8 cellular contexts compared by ENCODE assay signal in genomic region chr17:48612854-48613691, GRCh38. TPM values are rescaled to one million over a fixed set of nuclear protein-coding genes. Genes with fewer than 3 reads are reported as not detected.
DNase-seq lines count a peak whose midpoint lies in the region; ATAC-seq, FAIRE-seq and TF ChIP-seq lines count a peak whose summit lies in the region.

No MANE protein-coding gene starts in this region.

- peaks cover 96% of the 10 kb centered on the region for H3K27me3 Mint-ChIP-seq in stimulated activated naive CD8-positive, alpha-beta T cell treated with anti-CD3 and anti-CD28 coated beads, Interleukin-15, amount 100 ng/mL, for 72 hours

- H3K36me3 ChIP-seq in OCI-LY3 (replicated peaks; ENCODE audit: low read depth, low read length) (no peaks in the 10 kb centered on the region), adrenal gland (replicated peaks in 1 of 2) (no peaks in the 10 kb centered on the region)

- peak in 5 of 7 donors; percentile 46 to 62 (median 52) for DNase-seq in adrenal gland
- DNase-seq in left kidney (ENCODE audit: low read depth, low spot score), result peak; percentile 92
- peak; percentile 49 to 60 for DNase-seq in stimulated activated naive CD8-positive, alpha-beta T cell treated with anti-CD3 and anti-CD28 coated beads, Interleukin-15, amount 100 ng/mL, for 72 hours
- no peak for DNase-seq in H54 (ENCODE audit: insufficient read length, low spot score)

- peak; percentile 34 for TF ChIP-seq CTCF in 22Rv1 (IDR thresholded peaks at IDR 0.05)
- peak; percentile 43; the same call in 2 of the 3 replicates for TF ChIP-seq CTCF in GM12872 (IDR thresholded peaks at IDR 0.05; ENCODE audit: insufficient read depth, low read depth, low read length)
- no peak for TF ChIP-seq CTCF in OCI-LY3 (IDR thresholded peaks at IDR 0.05; ENCODE audit: low read depth, low read length)
- peak in 3 of 6 experiments; percentile 21 to 33 (median 32) for TF ChIP-seq CTCF in adrenal gland (IDR thresholded peaks at IDR 0.05)

- intact Hi-C loops in adrenal gland (cut with DNase I), result loop anchor here in 1 of 2 donors (10.0 kb wide), 1 partner anchor 588 kb away; no protein-coding TSS in a partner anchor

- H3K27ac ChIP-seq in 22Rv1, result peak overlapping the region; percentile 96
- no peak overlapping the region for H3K27ac ChIP-seq in OCI-LY3 (ENCODE audit: low read length)
- peak overlapping the region; percentile 9 to 88 (median 20) for H3K27ac ChIP-seq in adrenal gland

- peak; percentile 66 for ATAC-seq in stimulated activated naive CD8-positive, alpha-beta T cell treated with anti-CD3 and anti-CD28 coated beads, Interleukin-15, amount 100 ng/mL, for 72 hours
- ATAC-seq in GM21423 (IDR thresholded peaks at IDR 0.05; ENCODE audit: unreplicated experiment), result no peak

- H4K20me1 ChIP-seq in OCI-LY3 (ENCODE audit: insufficient read depth, low read length), result no peaks in the 10 kb centered on the region

- H3K27me3 ChIP-seq in OCI-LY3 (ENCODE audit: low read depth, low read length), result peaks cover 28% of the 10 kb centered on the region
- H3K27me3 ChIP-seq in adrenal gland, result peaks cover 34% of the 10 kb centered on the region

- 1 to 4% (median 2%) methylated on average over 36 to 67 of the region's 67 CpGs for WGBS in adrenal gland, 4 donors

- peak overlapping the region; percentile 85 for H3K4me3 ChIP-seq in OCI-LY3 (ENCODE audit: low read length)
- H3K4me3 ChIP-seq in adrenal gland, result peak overlapping the region in 2 of 4 donors; percentile 9 to 79

- H3K4me3 Mint-ChIP-seq in stimulated activated naive CD8-positive, alpha-beta T cell treated with anti-CD3 and anti-CD28 coated beads, Interleukin-15, amount 100 ng/mL, for 72 hours, result peak overlapping the region; percentile 96 to 99

- H3K4me2 ChIP-seq in OCI-LY3 (ENCODE audit: low read length), result peak overlapping the region; percentile 96

- H3K9ac ChIP-seq in OCI-LY3 (ENCODE audit: low read length), result peak overlapping the region; percentile 90

- H3K4me1 ChIP-seq in OCI-LY3 (ENCODE audit: low read length), result peaks cover 9% of the 10 kb centered on the region; the same call in 1 of the 2 replicates
- H3K4me1 ChIP-seq in adrenal gland (replicated peaks in 1 of 2), result peaks cover 3 to 25% of the 10 kb centered on the region in 2 donors

- H3K9me3 Mint-ChIP-seq in stimulated activated naive CD8-positive, alpha-beta T cell treated with anti-CD3 and anti-CD28 coated beads, Interleukin-15, amount 100 ng/mL, for 72 hours, result no peaks in the 10 kb centered on the region

- no peaks in the 10 kb centered on the region for H3K9me3 ChIP-seq in OCI-LY3 (ENCODE audit: insufficient read depth, low read length)
- no peaks in the 10 kb centered on the region for H3K9me3 ChIP-seq in adrenal gland (replicated peaks in 1 of 3)

- FAIRE-seq in H54 (lab: Jason Lieb, UNC), result no peak

- H3K27ac Mint-ChIP-seq in stimulated activated naive CD8-positive, alpha-beta T cell treated with anti-CD3 and anti-CD28 coated beads, Interleukin-15, amount 100 ng/mL, for 72 hours, result no peak overlapping the region

- H3K79me2 ChIP-seq in OCI-LY3 (ENCODE audit: low read length), result 0 out of 2 replicates have a peak, but pooled peaks cover 3% of the 10 kb centered on the region

- peak overlapping the region; percentile 89 for H2AFZ ChIP-seq in OCI-LY3 (ENCODE audit: low read depth, low read length)

- TF ChIP-seq POLR2A in adrenal gland (IDR thresholded peaks at IDR 0.05), result no peak
- no peak for TF ChIP-seq POLR2A in H54 (IDR thresholded peaks at IDR 0.05; ENCODE audit: low read depth, low read length)

- H3K4me1 Mint-ChIP-seq in stimulated activated naive CD8-positive, alpha-beta T cell treated with anti-CD3 and anti-CD28 coated beads, Interleukin-15, amount 100 ng/mL, for 72 hours, result peaks cover 61% of the 10 kb centered on the region

RNA-seq across cellular contexts. Expression of gene HOXB8, which starts 2.0 kb away (rescaled TPM):
- 10 to 100 TPM in 1 of 8 donors, 1 to 10 TPM in 7; 3.4 to 12.2 (median 6.6) TPM for total RNA-seq in adrenal gland
- 10 to 100 TPM in 1 of 3 donors, 1 to 10 TPM in 2; 4.2 to 13.3 (median 5.6) TPM for polyA plus RNA-seq in adrenal gland

RNA-seq across cellular contexts. Expression of gene HOXB7, which starts 2.3 kb away (rescaled TPM):
- total RNA-seq in adrenal gland, result 10 to 100 TPM in 5 of 8 donors, 1 to 10 TPM in 3; 8.1 to 16.7 (median 11.7) TPM
- polyA plus RNA-seq in adrenal gland, result 10 to 100 TPM; 20.3 to 27.0 (median 24.4) TPM

RNA-seq across cellular contexts. Expression of gene HOXB6, which starts 8.3 kb away (rescaled TPM):
- 10 to 100 TPM in 6 of 8 donors, 1 to 10 TPM in 2; 6.3 to 20.3 (median 12.4) TPM for total RNA-seq in adrenal gland
- 10 to 100 TPM; 10.9 to 23.1 (median 11.9) TPM for polyA plus RNA-seq in adrenal gland

RNA-seq across cellular contexts. Expression of gene HOXB9, which starts 13.1 kb away (rescaled TPM):
- 1 to 10 TPM in 3 of 8 donors, under 1 TPM in 3, not detected in 2; 0.29 to 2.7 (median 0.73) TPM for total RNA-seq in adrenal gland
- 1 to 10 TPM in 1 of 3 donors, under 1 TPM in 2; 0.64 to 1.0 (median 0.72) TPM for polyA plus RNA-seq in adrenal gland

RNA-seq across cellular contexts. Expression of gene HOXB5, which starts 19.5 kb away (rescaled TPM):
- 1 to 10 TPM in 6 of 8 donors, under 1 TPM in 2; 0.12 to 4.8 (median 2.7) TPM for total RNA-seq in adrenal gland
- polyA plus RNA-seq in adrenal gland, result 10 to 100 TPM in 1 of 3 donors, 1 to 10 TPM in 2; 4.2 to 10.5 (median 5.6) TPM
